Comparison of ENCODE assay signal across 29 cellular contexts in the genomic region with DNA sequence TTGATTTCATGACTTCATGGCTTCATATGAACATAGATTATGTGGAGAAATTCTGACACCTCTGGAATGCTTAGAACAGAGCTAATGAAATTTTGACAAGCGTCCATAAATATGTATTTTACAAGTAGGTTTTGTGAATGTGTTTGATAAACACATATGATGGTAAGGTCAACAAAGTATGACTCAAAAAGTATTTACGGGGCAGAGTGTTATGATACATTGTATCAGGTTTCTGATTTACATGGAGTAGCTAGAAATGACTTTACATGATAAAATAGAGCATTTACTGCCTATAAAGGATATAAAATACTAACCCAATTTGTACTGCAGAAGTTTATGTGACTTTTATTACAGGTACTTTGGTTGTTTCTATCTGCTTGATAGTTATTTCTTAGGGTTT.
"Had no signal": no experiment of that assay in that cellular context is flagged by ENCODE, and none has a peak within 500 bp of the region (broad histone marks: within the 10 kb centered on the region; RNA-seq: fewer than 3 reads in every experiment).

No MANE protein-coding gene starts in this region.

- H3K9me3 ChIP-seq: colonic mucosa, gastrocnemius medialis, mucosa of descending colon, neutrophil, right lobe of liver, testis, tibial artery, upper lobe of left lung had no signal

- H3K36me3 Mint-ChIP-seq: mesothelial cell of epicardium, naive B cell had no signal

- H3K27me3 Mint-ChIP-seq: dendritic cell treated with granulocyte-macrophage colony-stimulating factor and Interleukin-4, amounts not matched to agents 40 ng/mL and 50 ng/mL, for 4 days; naive B cell; natural killer cell treated with Interleukin-12 subunit alpha and Interleukin-12 subunit beta and Interleukin-15 and Interleukin-18, amount 100 ng/mL, for 72 hours; progenitor cell of endocrine pancreas; stimulated activated naive CD8-positive, alpha-beta T cell treated with anti-CD3 and anti-CD28 coated beads, Interleukin-15, amount 100 ng/mL, for 72 hours had no signal

- H3K27me3 ChIP-seq: colonic mucosa, gastrocnemius medialis, neutrophil, right lobe of liver, testis, tibial artery, upper lobe of left lung had no signal

- H3K9me3 Mint-ChIP-seq: endodermal cell, neural crest cell had no signal

- H3K79me2 ChIP-seq: parathyroid adenoma had no signal

- H3K27ac ChIP-seq: colonic mucosa, gastrocnemius medialis, neutrophil, parathyroid adenoma, right lobe of liver, testis, tibial artery, upper lobe of left lung had no signal

- FAIRE-seq: endothelial cell of umbilical vein, kidney, small intestine, urothelium cell line had no signal

- DNase-seq: colonic mucosa; effector CD8-positive, alpha-beta T cell; endodermal cell; foreskin fibroblast; gastrocnemius medialis; head of caudate nucleus; kidney; mesenchymal stem cell; mucosa of descending colon; naive B cell; right lobe of liver; small intestine; stimulated activated CD4-positive, alpha-beta T cell treated with anti-CD3 and anti-CD28 coated beads, Interleukin-15, amount 100 ng/mL, for 24 hours; stimulated activated CD4-positive, alpha-beta T cell treated with anti-CD3 and anti-CD28 coated beads, Interleukin-2, amount 100 ng/mL, for 48 hours; stimulated activated naive CD4-positive, alpha-beta T cell; stimulated activated naive CD8-positive, alpha-beta T cell treated with anti-CD3 and anti-CD28 coated beads, Interleukin-15, amount 100 ng/mL, for 72 hours; testis; tibial artery; upper lobe of left lung had no signal

- H2AFZ ChIP-seq: parathyroid adenoma had no signal

- H3K36me3 ChIP-seq: colonic mucosa, gastrocnemius medialis, neutrophil, right lobe of liver, tibial artery, upper lobe of left lung had no signal

- ATAC-seq: gastrocnemius medialis; left lobe of liver; mucosa of descending colon; natural killer cell treated with Interleukin-12 subunit alpha and Interleukin-12 subunit beta and Interleukin-15 and Interleukin-18, amount 100 ng/mL, for 72 hours; right lobe of liver; stimulated activated naive CD8-positive, alpha-beta T cell treated with anti-CD3 and anti-CD28 coated beads, Interleukin-15, amount 100 ng/mL, for 72 hours had no signal

- H3K4me3 Mint-ChIP-seq: dendritic cell treated with granulocyte-macrophage colony-stimulating factor and Interleukin-4, amounts not matched to agents 40 ng/mL and 50 ng/mL, for 4 days; endodermal cell; mesothelial cell of epicardium; naive B cell; natural killer cell treated with Interleukin-12 subunit alpha and Interleukin-12 subunit beta and Interleukin-15 and Interleukin-18, amount 100 ng/mL, for 72 hours; neural crest cell; stimulated activated naive CD8-positive, alpha-beta T cell treated with anti-CD3 and anti-CD28 coated beads, Interleukin-15, amount 100 ng/mL, for 72 hours had no signal

- H3K4me3 ChIP-seq: colonic mucosa, gastrocnemius medialis, mucosa of descending colon, right lobe of liver, testis, tibial artery, upper lobe of left lung had no signal

- H3K9ac ChIP-seq: parathyroid adenoma had no signal

- H3K27ac Mint-ChIP-seq: dendritic cell treated with granulocyte-macrophage colony-stimulating factor and Interleukin-4, amounts not matched to agents 40 ng/mL and 50 ng/mL, for 4 days; endodermal cell; mesothelial cell of epicardium; naive B cell; natural killer cell treated with Interleukin-12 subunit alpha and Interleukin-12 subunit beta and Interleukin-15 and Interleukin-18, amount 100 ng/mL, for 72 hours; progenitor cell of endocrine pancreas; stimulated activated naive CD8-positive, alpha-beta T cell treated with anti-CD3 and anti-CD28 coated beads, Interleukin-15, amount 100 ng/mL, for 72 hours had no signal

- H3K4me1 ChIP-seq: colonic mucosa, gastrocnemius medialis, parathyroid adenoma, right lobe of liver, testis, tibial artery, upper lobe of left lung had no signal

- H3K4me1 Mint-ChIP-seq: naive B cell; neural crest cell; stimulated activated naive CD8-positive, alpha-beta T cell treated with anti-CD3 and anti-CD28 coated beads, Interleukin-15, amount 100 ng/mL, for 72 hours had no signal
